Comparison of ENCODE assay signal across 8 cellular contexts in genomic region chr9:72509635-72510034, GRCh38. TPM values are rescaled to one million over a fixed set of nuclear protein-coding genes. Genes with fewer than 3 reads are reported as not detected.
DNase-seq lines count a peak whose midpoint lies in the region; ATAC-seq, FAIRE-seq and TF ChIP-seq lines count a peak whose summit lies in the region.

No MANE protein-coding gene starts in this region.

- H4K20me1 ChIP-seq in keratinocyte (ENCODE audit: control insufficient read depth, extremely low read depth, insufficient read depth, low read length) (no peaks in the 10 kb centered on the region), H9 (ENCODE audit: control insufficient read depth, insufficient read depth, insufficient read length) (no peaks in the 10 kb centered on the region)

- FAIRE-seq in keratinocyte (lab: Jason Lieb, UNC) = no peak
- FAIRE-seq in D721Med (lab: Jason Lieb, UNC) = no peak

- H4K91ac ChIP-seq in H9 (ENCODE audit: insufficient read length, low read depth, low read length) = no peak overlapping the region

- no peaks in the 10 kb centered on the region for H3K79me1 ChIP-seq in H9 (ENCODE audit: insufficient read depth, low read depth, low read length, poor library complexity, severe bottlenecking)

- no peak overlapping the region for H2BK20ac ChIP-seq in H9 (ENCODE audit: low read depth, low read length, poor library complexity, severe bottlenecking)

- dilution Hi-C loops in keratinocyte (cut with MboI; ENCODE audit: extremely low pct_ligation_motif_present, low sequenced_read_pairs) = no loop called here

- no peak overlapping the region for H4K8ac ChIP-seq in H9 (replicated peaks; ENCODE audit: insufficient read length, low read depth, low read length)

- H3K27ac ChIP-seq in keratinocyte (ENCODE audit: control insufficient read depth, insufficient read depth, low read length) = peak overlapping the region; percentile 67
- no peak overlapping the region for H3K27ac ChIP-seq in H9 (ENCODE audit: insufficient read length, low read depth, low read length)
- H3K27ac ChIP-seq in WERI-Rb-1 = no peak overlapping the region

- no peak overlapping the region for H3K23ac ChIP-seq in H9 (ENCODE audit: insufficient read length, low read depth, low read length)

- DNase-seq in H4 (ENCODE audit: low spot score) (peak; percentile 16), NCI-H226 (peak; percentile 32), keratinocyte (ENCODE audit: low read depth, low spot score) (no peak), H9 (no peak), D721Med (ENCODE audit: insufficient read length, low spot score) (no peak), WERI-Rb-1 (no peak), AML-193 (lab: John Stamatoyannopoulos, UW) (no peak)

- WGBS in H9 (ENCODE audit: extremely low coverage, insufficient read length, low lambda C conversion rate) = no CpG with 5 or more reads among the region's 1 CpG

- H3K56ac ChIP-seq in H9 (ENCODE audit: insufficient read length, low read depth, low read length) = no peak overlapping the region

- H2AFZ ChIP-seq in keratinocyte (ENCODE audit: control insufficient read depth, low read length) = peak overlapping the region; percentile 58
- no peak overlapping the region for H2AFZ ChIP-seq in H9 (ENCODE audit: low read length)

- H3K4me2 ChIP-seq in keratinocyte (ENCODE audit: control insufficient read depth, extremely low read depth, insufficient read depth, low read depth, low read length) (no peak overlapping the region), H9 (ENCODE audit: insufficient read depth, insufficient read length, low read length) (no peak overlapping the region)

- H3K9ac ChIP-seq in keratinocyte (ENCODE audit: control insufficient read depth, extremely low read depth, insufficient read depth, low read length) = no peak overlapping the region
- no peak overlapping the region for H3K9ac ChIP-seq in H9 (ENCODE audit: extremely low read depth, insufficient read length, low read length)

- H2BK12ac ChIP-seq in H9 (ENCODE audit: insufficient read length, low read depth, low read length) = no peak overlapping the region

- no peaks in the 10 kb centered on the region for H3K9me1 ChIP-seq in keratinocyte (ENCODE audit: control insufficient read depth, extremely low read depth, insufficient read depth, low read length)

- no peak overlapping the region for H2BK120ac ChIP-seq in H9 (ENCODE audit: low read depth, low read length, poor library complexity, severe bottlenecking)

- H3K4me3 ChIP-seq in keratinocyte (ENCODE audit: control insufficient read depth in 2 of 3, extremely low read depth in 1 of 3, insufficient read depth in 2 of 3, low read depth in 1 of 3, low read length in 3 of 3) = no peak overlapping the region
- H3K4me3 ChIP-seq in WERI-Rb-1 (ENCODE audit: low read depth, low read length) = no peak overlapping the region

- H3K23me2 ChIP-seq in H9 (ENCODE audit: insufficient read length, low read depth, low read length, poor library complexity, severe bottlenecking) = no peaks in the 10 kb centered on the region

- H3K79me2 ChIP-seq in keratinocyte (ENCODE audit: control insufficient read depth, insufficient read depth, low read length) (no peaks in the 10 kb centered on the region), H9 (ENCODE audit: insufficient read depth, low read length) (no peaks in the 10 kb centered on the region)

- H3K4ac ChIP-seq in H9 (ENCODE audit: low read depth, low read length) = no peak overlapping the region

- H2BK15ac ChIP-seq in H9 (ENCODE audit: low read depth, low read length) = no peak overlapping the region

- H3K36me3 ChIP-seq in keratinocyte (ENCODE audit: control insufficient read depth in 2 of 2, extremely low read depth in 1 of 2, insufficient read depth in 2 of 2, low read length in 2 of 2) = no peaks in the 10 kb centered on the region
- no peaks in the 10 kb centered on the region for H3K36me3 ChIP-seq in WERI-Rb-1

- H3K4me1 Mint-ChIP-seq in H9 = peaks cover 7 to 11% of the 10 kb centered on the region in 2 experiments

- no peaks in the 10 kb centered on the region for H3K36me3 Mint-ChIP-seq in H9 (ENCODE audit: insufficient read depth in 1 of 3, low read depth in 3 of 3)

- H3K9me3 Mint-ChIP-seq in H9 = no peaks in the 10 kb centered on the region

- no peaks in the 10 kb centered on the region for H3K27me3 ChIP-seq in keratinocyte (ENCODE audit: control insufficient read depth, extremely low read depth, insufficient read depth, low read length)
- no peaks in the 10 kb centered on the region for H3K27me3 ChIP-seq in H9 (ENCODE audit: insufficient read depth, low read length)
- H3K27me3 ChIP-seq in WERI-Rb-1 (ENCODE audit: insufficient read depth, low read depth, severe bottlenecking) = no peaks in the 10 kb centered on the region

- no peak overlapping the region for H3T11ph ChIP-seq in H9 (ENCODE audit: low read length)

- no peak overlapping the region for H2AK5ac ChIP-seq in H9 (ENCODE audit: insufficient read length, low read length)

- H4K5ac ChIP-seq in H9 (ENCODE audit: insufficient read length, low read depth, low read length) = no peak overlapping the region

- peak; percentile 85 for ATAC-seq in GM18508 (IDR thresholded peaks at IDR 0.05; ENCODE audit: insufficient read depth, unreplicated experiment)

- no peak overlapping the region for H3K4me3 Mint-ChIP-seq in H9

- no peak overlapping the region for H3K14ac ChIP-seq in H9 (ENCODE audit: insufficient read depth, low read length)

- H3K18ac ChIP-seq in H9 (ENCODE audit: insufficient read length, low read depth, low read length) = no peak overlapping the region

- TF ChIP-seq CTCF in keratinocyte (optimal IDR thresholded peaks at IDR 0.05 in 1 of 3, IDR thresholded peaks at IDR 0.05 in 1 of 3, conservative IDR thresholded peaks at IDR 0.05 in 1 of 3; ENCODE audit: extremely low read depth in 1 of 3, insufficient read depth in 2 of 3, low read length in 3 of 3) = no peak
- TF ChIP-seq CTCF in H9 (conservative IDR thresholded peaks at IDR 0.05) = no peak
- TF ChIP-seq CTCF in D721Med (IDR thresholded peaks at IDR 0.05; ENCODE audit: insufficient read depth, missing control alignments) = no peak
- no peak for TF ChIP-seq CTCF in WERI-Rb-1 (IDR thresholded peaks at IDR 0.05; ENCODE audit: low read depth, low read length)

- no peaks in the 10 kb centered on the region for H3K27me3 Mint-ChIP-seq in H9 (ENCODE audit: low read depth)

- no peak overlapping the region; a peak in 1 of 7 replicates for H3K27ac Mint-ChIP-seq in H9

- H3K4me1 ChIP-seq in keratinocyte (ENCODE audit: control insufficient read depth, extremely low read depth, insufficient read depth, low read length) (peaks cover 11% of the 10 kb centered on the region), H9 (ENCODE audit: insufficient read depth, low read length) (no peaks in the 10 kb centered on the region; the same call in 1 of the 2 replicates)

- no peaks in the 10 kb centered on the region for H3K9me3 ChIP-seq in keratinocyte (ENCODE audit: control insufficient read depth, low read depth, low read length)
- no peaks in the 10 kb centered on the region for H3K9me3 ChIP-seq in H9 (ENCODE audit: control insufficient read depth, low read depth, low read length)
- H3K9me3 ChIP-seq in WERI-Rb-1 (ENCODE audit: severe bottlenecking) = no peaks in the 10 kb centered on the region

- H2BK5ac ChIP-seq in H9 (ENCODE audit: insufficient read length, low read length) = no peak overlapping the region

RNA-seq across cellular contexts. Expression of gene TMC1, which starts 11.8 kb away (rescaled TPM):
- not detected in 2 replicates for total RNA-seq in H4 (2014; rRNA removed; shearing (Covaris generic))
- polyA plus RNA-seq in keratinocyte = 0.05 to 0.24 TPM (median 0.12 TPM) in 3 replicates
- not detected for polyA plus RNA-seq in keratinocyte (2011; ENCODE audit: low read depth)
- not detected in 2 replicates for polyA plus RNA-seq in keratinocyte (2011; cell fraction: cytosol; rRNA removed)
- 0.08 and 0.32 TPM in 2 replicates for polyA plus RNA-seq in keratinocyte (2011; cell fraction: nucleus; rRNA removed)
- polyA plus RNA-seq in keratinocyte (2012; ENCODE audit: low replicate concordance) = not detected in 2 replicates
- 1.3 TPM in 1 of 3 replicates, not detected in the others for polyA minus RNA-seq in keratinocyte
- not detected for polyA minus RNA-seq in keratinocyte (2011; cell fraction: cytosol; rRNA and poly(A)+ RNA removed)
- not detected in 2 replicates for polyA minus RNA-seq in keratinocyte (2011; cell fraction: nucleus; rRNA and poly(A)+ RNA removed)
- total RNA-seq in H9 (2021) = 2.4 and 2.5 TPM in 2 replicates

Comparison
In these comparisons a context has a peak if more than half of its experiments do, and no peak if none do; other contexts are left out.
1. DNase-seq: peak in H4 (single experiment) and NCI-H226 (single experiment); none in keratinocyte (single experiment), H9 (single experiment), D721Med (single experiment), WERI-Rb-1 (single experiment) and AML-193 (0 of 2).